ENCODE assay signal across 8 cellular contexts in genomic region chr1:52142220-52143153, GRCh38. TPM values are rescaled to one million over a fixed set of nuclear protein-coding genes. Genes with fewer than 3 reads are reported as not detected.
DNase-seq lines count a peak whose midpoint lies in the region; ATAC-seq and TF ChIP-seq lines count a peak whose summit lies in the region.

No MANE protein-coding gene starts in this region.

- TF ChIP-seq POLR2A in GM18951 (IDR thresholded peaks at IDR 0.05; ENCODE audit: extremely low read depth, insufficient read depth, insufficient read length): peak; percentile 1

- H3K27me3 ChIP-seq in BE2C (no peaks in the 10 kb centered on the region), NT2/D1 (ENCODE audit: insufficient read depth, insufficient read length) (peaks cover 45% of the 10 kb centered on the region), neural cell (ENCODE audit: insufficient read depth, low read depth, low read length) (no peaks in the 10 kb centered on the region), upper lobe of right lung (no peaks in the 10 kb centered on the region)

- H3K4me3 ChIP-seq in BE2C (ENCODE audit: low read depth, low read length): peak overlapping the region; percentile 83
- peak overlapping the region; percentile 90 for H3K4me3 ChIP-seq in NT2/D1 (ENCODE audit: insufficient read length, low read depth)
- peak overlapping the region; percentile 77 for H3K4me3 ChIP-seq in fibroblast of villous mesenchyme (ENCODE audit: low read depth, low read length)
- peak overlapping the region; percentile 89 for H3K4me3 ChIP-seq in neural cell (ENCODE audit: low read length)
- peak overlapping the region; percentile 85 for H3K4me3 ChIP-seq in upper lobe of right lung

- no peaks in the 10 kb centered on the region for H3F3A ChIP-seq in neural cell (ENCODE audit: insufficient read depth, low read length, poor library complexity, severe bottlenecking)

- TF ChIP-seq EP300 in neural cell (conservative IDR thresholded peaks at IDR 0.05; ENCODE audit: poor library complexity, severe bottlenecking): no peak

- H3K9me3 Mint-ChIP-seq in activated T-helper 2 cell treated with anti-CD3 and anti-CD28 coated beads, Interferon-gamma antibody, Interleukin-2, Interleukin-4, amounts not matched to agents 10 μg/mL and 5 μg/mL and 100 μg/mL, durations not matched to agents 14 hours and 24 hours and 36 hours: no peaks in the 10 kb centered on the region

- H3K9me3 ChIP-seq in BE2C: no peaks in the 10 kb centered on the region
- no peaks in the 10 kb centered on the region for H3K9me3 ChIP-seq in NT2/D1 (ENCODE audit: insufficient read depth, low read length)
- H3K9me3 ChIP-seq in neural cell (ENCODE audit: low read length): no peaks in the 10 kb centered on the region
- H3K9me3 ChIP-seq in upper lobe of right lung: no peaks in the 10 kb centered on the region

- DNase-seq in BE2C (peak; percentile 36), NT2/D1 (ENCODE audit: low read depth, low spot score) (peak; percentile 40), fibroblast of villous mesenchyme (ENCODE audit: low read depth) (peak; percentile 57), upper lobe of right lung (peak; percentile 74)
- DNase-seq in activated T-helper 2 cell treated with anti-CD3 and anti-CD28 coated beads, Interferon-gamma antibody, Interleukin-2, Interleukin-4, amounts not matched to agents 10 μg/mL and 5 μg/mL and 100 μg/mL, durations not matched to agents 14 hours and 24 hours and 36 hours (ENCODE audit: low spot score): peak; percentile 14

- H3K4me1 Mint-ChIP-seq in activated T-helper 2 cell treated with anti-CD3 and anti-CD28 coated beads, Interferon-gamma antibody, Interleukin-2, Interleukin-4, amounts not matched to agents 10 μg/mL and 5 μg/mL and 100 μg/mL, durations not matched to agents 14 hours and 24 hours and 36 hours (ENCODE audit: low read depth): peaks cover 27% of the 10 kb centered on the region

- H3K4me2 ChIP-seq in neural cell (ENCODE audit: low read length): peak overlapping the region; percentile 80

- H4K20me1 ChIP-seq in neural cell (ENCODE audit: insufficient read depth): no peaks in the 10 kb centered on the region

- H3K9ac ChIP-seq in NT2/D1 (ENCODE audit: insufficient read length, low read depth): peak overlapping the region; percentile 94
- peak overlapping the region; percentile 88 for H3K9ac ChIP-seq in neural cell (ENCODE audit: low read length)

- TF ChIP-seq RAD21 in neural cell (conservative IDR thresholded peaks at IDR 0.05): peak; percentile 2

- H3K36me3 ChIP-seq in BE2C (no peaks in the 10 kb centered on the region), NT2/D1 (ENCODE audit: insufficient read depth, insufficient read length, low read length) (no peaks in the 10 kb centered on the region), neural cell (ENCODE audit: insufficient read depth, low read length) (no peaks in the 10 kb centered on the region), upper lobe of right lung (no peaks in the 10 kb centered on the region)

- peak overlapping the region; percentile 76 for H3K4me3 Mint-ChIP-seq in activated T-helper 2 cell treated with anti-CD3 and anti-CD28 coated beads, Interferon-gamma antibody, Interleukin-2, Interleukin-4, amounts not matched to agents 10 μg/mL and 5 μg/mL and 100 μg/mL, durations not matched to agents 14 hours and 24 hours and 36 hours (ENCODE audit: low read depth)

- peak overlapping the region; percentile 82 for H3K27ac ChIP-seq in neural cell (ENCODE audit: low read length)
- peak overlapping the region; percentile 91 for H3K27ac ChIP-seq in upper lobe of right lung

- H3K4me1 ChIP-seq in BE2C (no peaks in the 10 kb centered on the region), NT2/D1 (ENCODE audit: insufficient read depth, insufficient read length) (no peaks in the 10 kb centered on the region), upper lobe of right lung (peaks cover 17% of the 10 kb centered on the region)

- peak overlapping the region; percentile 43 for H3K27ac Mint-ChIP-seq in activated T-helper 2 cell treated with anti-CD3 and anti-CD28 coated beads, Interferon-gamma antibody, Interleukin-2, Interleukin-4, amounts not matched to agents 10 μg/mL and 5 μg/mL and 100 μg/mL, durations not matched to agents 14 hours and 24 hours and 36 hours

- H3K9me2 ChIP-seq in neural cell (ENCODE audit: insufficient read depth, low read length): no peaks in the 10 kb centered on the region

- H3K27me3 Mint-ChIP-seq in activated T-helper 2 cell treated with anti-CD3 and anti-CD28 coated beads, Interferon-gamma antibody, Interleukin-2, Interleukin-4, amounts not matched to agents 10 μg/mL and 5 μg/mL and 100 μg/mL, durations not matched to agents 14 hours and 24 hours and 36 hours (ENCODE audit: low read depth): peaks cover 31% of the 10 kb centered on the region

- intact Hi-C loops in activated T-helper 2 cell treated with anti-CD3 and anti-CD28 coated beads, Interferon-gamma antibody, Interleukin-2, Interleukin-4, amounts not matched to agents 10 μg/mL and 5 μg/mL and 100 μg/mL, durations not matched to agents 14 hours and 24 hours and 36 hours (cut with micrococcal nuclease): loop anchor here (5.0 to 10.0 kb wide), 5 partner anchors 85 to 542 kb away; partner anchors contain the start of genes BTF3L4, CC2D1B, ORC1 and PRPF38A
- intact Hi-C loops in upper lobe of right lung (cut with DNase I): no loop called here

- TF ChIP-seq CTCF in BE2C (IDR thresholded peaks at IDR 0.05; ENCODE audit: low read depth, low read length): no peak
- no peak for TF ChIP-seq CTCF in fibroblast of villous mesenchyme (IDR thresholded peaks at IDR 0.05; ENCODE audit: insufficient read depth, low read depth, low read length)
- TF ChIP-seq CTCF in neural cell (IDR thresholded peaks at IDR 0.05; ENCODE audit: poor library complexity, severe bottlenecking): peak; percentile 58
- TF ChIP-seq CTCF in upper lobe of right lung (IDR thresholded peaks at IDR 0.05): no peak

- ATAC-seq in HG03196 (IDR thresholded peaks at IDR 0.05; ENCODE audit: unreplicated experiment) (peak; percentile 18), upper lobe of right lung (peak; percentile 75)

- H2AFZ ChIP-seq in neural cell (ENCODE audit: low read depth, low read length): peak overlapping the region; percentile 57

- in situ Hi-C loops in GM18951 (cut with MboI; ENCODE audit: low sequenced_read_pairs, unreplicated experiment): no loop called here

- H3K79me2 ChIP-seq in neural cell (replicated peaks; ENCODE audit: insufficient read depth, low read length): peaks cover 45% of the 10 kb centered on the region

- H3K36me3 Mint-ChIP-seq in activated T-helper 2 cell treated with anti-CD3 and anti-CD28 coated beads, Interferon-gamma antibody, Interleukin-2, Interleukin-4, amounts not matched to agents 10 μg/mL and 5 μg/mL and 100 μg/mL, durations not matched to agents 14 hours and 24 hours and 36 hours (ENCODE audit: low read depth): no peaks in the 10 kb centered on the region

TF ChIP-seq in neural cell, 6 proteins besides CTCF, POLR2A, EP300 and RAD21:
- TF ChIP-seq, protein P1, sequence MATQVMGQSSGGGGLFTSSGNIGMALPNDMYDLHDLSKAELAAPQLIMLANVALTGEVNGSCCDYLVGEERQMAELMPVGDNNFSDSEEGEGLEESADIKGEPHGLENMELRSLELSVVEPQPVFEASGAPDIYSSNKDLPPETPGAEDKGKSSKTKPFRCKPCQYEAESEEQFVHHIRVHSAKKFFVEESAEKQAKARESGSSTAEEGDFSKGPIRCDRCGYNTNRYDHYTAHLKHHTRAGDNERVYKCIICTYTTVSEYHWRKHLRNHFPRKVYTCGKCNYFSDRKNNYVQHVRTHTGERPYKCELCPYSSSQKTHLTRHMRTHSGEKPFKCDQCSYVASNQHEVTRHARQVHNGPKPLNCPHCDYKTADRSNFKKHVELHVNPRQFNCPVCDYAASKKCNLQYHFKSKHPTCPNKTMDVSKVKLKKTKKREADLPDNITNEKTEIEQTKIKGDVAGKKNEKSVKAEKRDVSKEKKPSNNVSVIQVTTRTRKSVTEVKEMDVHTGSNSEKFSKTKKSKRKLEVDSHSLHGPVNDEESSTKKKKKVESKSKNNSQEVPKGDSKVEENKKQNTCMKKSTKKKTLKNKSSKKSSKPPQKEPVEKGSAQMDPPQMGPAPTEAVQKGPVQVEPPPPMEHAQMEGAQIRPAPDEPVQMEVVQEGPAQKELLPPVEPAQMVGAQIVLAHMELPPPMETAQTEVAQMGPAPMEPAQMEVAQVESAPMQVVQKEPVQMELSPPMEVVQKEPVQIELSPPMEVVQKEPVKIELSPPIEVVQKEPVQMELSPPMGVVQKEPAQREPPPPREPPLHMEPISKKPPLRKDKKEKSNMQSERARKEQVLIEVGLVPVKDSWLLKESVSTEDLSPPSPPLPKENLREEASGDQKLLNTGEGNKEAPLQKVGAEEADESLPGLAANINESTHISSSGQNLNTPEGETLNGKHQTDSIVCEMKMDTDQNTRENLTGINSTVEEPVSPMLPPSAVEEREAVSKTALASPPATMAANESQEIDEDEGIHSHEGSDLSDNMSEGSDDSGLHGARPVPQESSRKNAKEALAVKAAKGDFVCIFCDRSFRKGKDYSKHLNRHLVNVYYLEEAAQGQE (IDR thresholded peaks at IDR 0.05; ENCODE audit: borderline replicate concordance): peak; percentile 15
- TF ChIP-seq POLR2AphosphoS5 (IDR thresholded peaks at IDR 0.05): peak; percentile 47
- TF ChIP-seq EZH2 (IDR thresholded peaks at IDR 0.05; ENCODE audit: borderline replicate concordance, insufficient read depth, low read length, poor library complexity, severe bottlenecking): no peak
- TF ChIP-seq SMC3 (conservative IDR thresholded peaks at IDR 0.05; ENCODE audit: poor library complexity): no peak
- TF ChIP-seq MXI1 (conservative IDR thresholded peaks at IDR 0.05; ENCODE audit: poor library complexity, severe bottlenecking): no peak
- peak; percentile 36 for TF ChIP-seq TAF1 (IDR thresholded peaks at IDR 0.05; ENCODE audit: low read depth)

RNA-seq across cellular contexts. Expression of gene ZFYVE9, which starts 0.6 kb away (rescaled TPM):
- polyA plus RNA-seq in BE2C (2012; ENCODE audit: insufficient read depth, insufficient read length, low read depth): 10.3 TPM
- total RNA-seq in activated T-helper 2 cell treated with anti-CD3 and anti-CD28 coated beads, Interferon-gamma antibody, Interleukin-2, Interleukin-4, amounts not matched to agents 10 μg/mL and 5 μg/mL and 100 μg/mL, durations not matched to agents 14 hours and 24 hours and 36 hours: 3.7 and 4.0 TPM in 2 replicates
- total RNA-seq in fibroblast of villous mesenchyme (23.8 and 41.9 TPM in 2 replicates), upper lobe of right lung (23.9 TPM)
- polyA plus RNA-seq in neural cell: 18.1 and 21.6 TPM in 2 replicates
- polyA minus RNA-seq in neural cell: 81.1 and 91.5 TPM in 2 replicates

Comparison
In these comparisons a context has a peak if more than half of its experiments do, and no peak if none do; other contexts are left out.
1. Peak in every context shown above with its lines: DNase-seq, ATAC-seq, H3K4me3 ChIP-seq and H3K27ac ChIP-seq.
2. DNase-seq: peak in every context shown above with its lines; median percentile 74 in upper lobe of right lung; 57 in fibroblast of villous mesenchyme; 40 in NT2/D1; 36 in BE2C; 14 in activated T-helper 2 cell treated with anti-CD3 and anti-CD28 coated beads, Interferon-gamma antibody, Interleukin-2, Interleukin-4, amounts not matched to agents 10 μg/mL and 5 μg/mL and 100 μg/mL, durations not matched to agents 14 hours and 24 hours and 36 hours.